5 cellular contexts compared by ENCODE assay signal in genomic region chr6:36949076-36949475, GRCh38. TPM values are rescaled to one million over a fixed set of nuclear protein-coding genes. Genes with fewer than 3 reads are reported as not detected.
"Had no signal": no experiment of that assay in that cellular context is flagged by ENCODE, and none has a peak within 500 bp of the region (broad histone marks: within the 10 kb centered on the region; RNA-seq: fewer than 3 reads in every experiment).

No MANE protein-coding gene starts in this region.

RNA-seq across cellular contexts. Expression of gene PI16, which starts 5.5 kb away (rescaled TPM):
- total RNA-seq: epithelial cell of proximal tubule, fibroblast of lung, mesothelial cell of epicardium, SJCRH30 had no signal
- polyA plus RNA-seq: keratinocyte had no signal

RNA-seq across cellular contexts. Expression of gene FGD2, which starts 56.4 kb away (rescaled TPM):
- total RNA-seq: epithelial cell of proximal tubule, fibroblast of lung, mesothelial cell of epicardium, SJCRH30 had no signal
- polyA plus RNA-seq: fibroblast of lung had no signal
